8 cellular contexts compared by ENCODE assay signal in the genomic region with DNA sequence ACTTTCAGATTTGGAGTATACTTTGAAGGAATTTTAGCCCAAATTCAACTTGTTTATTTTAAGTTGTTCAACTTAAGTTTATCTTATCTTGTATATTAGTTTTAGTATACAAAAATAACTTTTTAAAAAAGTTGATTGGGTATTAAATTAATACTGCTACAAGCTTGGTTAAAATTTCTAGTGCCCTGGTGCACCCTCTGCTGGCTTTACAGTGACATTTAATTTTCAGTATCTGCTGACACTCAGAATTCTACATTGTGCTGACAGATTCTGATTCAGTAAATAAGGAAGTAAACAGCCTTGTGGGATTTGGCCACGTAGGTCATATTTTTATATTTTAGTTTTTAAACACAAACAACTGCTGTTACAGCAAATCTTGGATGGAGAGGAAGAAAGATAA. TPM values are rescaled to one million over a fixed set of nuclear protein-coding genes. Genes with fewer than 3 reads are reported as not detected.
A peak's percentile ranks its signal among the peaks of the same experiment; 100 is the strongest.
DNase-seq lines count a peak whose midpoint lies in the region; ATAC-seq, FAIRE-seq and TF ChIP-seq lines count a peak whose summit lies in the region.

No MANE protein-coding gene starts in this region.

- peak in 1 of 2 experiments; percentile 31 for DNase-seq in A549 (ENCODE audit: low read depth in 1 of 2, low spot score in 1 of 2)
- peak; percentile 1 for DNase-seq in GM06990 (ENCODE audit: extremely low read depth, insufficient read length)
- no peak for DNase-seq in RCC 7860 (ENCODE audit: low spot score)
- DNase-seq in epithelial cell of esophagus (ENCODE audit: low read depth): peak; percentile 37
- no peak for DNase-seq in gastrocnemius medialis
- DNase-seq in stimulated activated CD8-positive, alpha-beta memory T cell treated with anti-CD3 and anti-CD28 coated beads, Interleukin-4, amount 100 ng/mL, for 48 hours: no peak
- DNase-seq in C1 segment of cervical spinal cord (lab: John Stamatoyannopoulos, UW): no peak

- H3K36me3 ChIP-seq in GM06990 (ENCODE audit: control insufficient read depth, insufficient read depth, low read length): no peaks in the 10 kb centered on the region
- H3K36me3 ChIP-seq in gastrocnemius medialis: no peaks in the 10 kb centered on the region

- no peak for FAIRE-seq in A549 (lab: Jason Lieb, UNC)
- FAIRE-seq in RCC 7860 (lab: Jason Lieb, UNC): peak; percentile 44

- 0% methylated on average over 1 of the region's 1 CpG for WGBS in A549 (ENCODE audit: missing lambda C conversion rate)

- H3K9me3 ChIP-seq in A549 (no peaks in the 10 kb centered on the region), gastrocnemius medialis (no peaks in the 10 kb centered on the region)

- no peak overlapping the region; the same call in 2 of the 3 replicates for H3K4me2 ChIP-seq in A549

- ATAC-seq in A549: no peak
- no peak for ATAC-seq in gastrocnemius medialis
- no peak for ATAC-seq in HG03442 (IDR thresholded peaks at IDR 0.05; ENCODE audit: unreplicated experiment)

- intact Hi-C loops in gastrocnemius medialis (cut with DNase I; ENCODE audit: low total_unique reads): loop anchor here (1.0 to 10.0 kb wide), 3 partner anchors 81 to 406 kb away; no protein-coding TSS in a partner anchor

- peak; percentile 42 to 50; a peak in 4 of 5 replicates for TF ChIP-seq RAD21 in A549 (conservative IDR thresholded peaks at IDR 0.05 in 1 of 2, IDR thresholded peaks at IDR 0.05 in 1 of 2)

- 0 out of 3 replicates have a peak, but pooled peaks cover 3% of the 10 kb centered on the region for H3K4me1 ChIP-seq in A549
- H3K4me1 ChIP-seq in gastrocnemius medialis: peaks cover 3 to 5% of the 10 kb centered on the region in 2 donors

- H3K27me3 ChIP-seq in GM06990 (replicated peaks; ENCODE audit: control insufficient read depth, insufficient read depth, low read length) (no peaks in the 10 kb centered on the region; the same call in 1 of the 2 replicates), gastrocnemius medialis (no peaks in the 10 kb centered on the region)

- POLR2A ChIA-PET in A549 (lab: Yijun Ruan, JAX): interaction anchor here (1.2 kb wide), 1 partner anchor 115 kb away, joined by 4 read pairs; a partner anchor contains a TSS

- TF ChIP-seq POLR2A in A549 (IDR thresholded peaks at IDR 0.05; ENCODE audit: low read length): no peak
- TF ChIP-seq POLR2A in gastrocnemius medialis (IDR thresholded peaks at IDR 0.05): no peak

- H3K4me3 ChIP-seq in A549 (no peak overlapping the region), GM06990 (replicated peaks; ENCODE audit: low read depth, low read length) (no peak overlapping the region), epithelial cell of esophagus (ENCODE audit: low read length) (no peak overlapping the region), gastrocnemius medialis (no peak overlapping the region)

- in situ Hi-C loops in gastrocnemius medialis (cut with MboI; ENCODE audit: low sequenced_read_pairs in 4 of 4): no loop called here

- no peak overlapping the region for H3K27ac ChIP-seq in A549
- H3K27ac ChIP-seq in gastrocnemius medialis: no peak overlapping the region

- TF ChIP-seq CTCF in A549 (IDR thresholded peaks at IDR 0.05) (peak; percentile 51), GM06990 (IDR thresholded peaks at IDR 0.05; ENCODE audit: insufficient read depth, low read length, poor library complexity, severe bottlenecking) (peak; percentile 31), epithelial cell of esophagus (IDR thresholded peaks at IDR 0.05; ENCODE audit: insufficient read depth, low read depth, low read length, missing control alignments) (peak; percentile 47), gastrocnemius medialis (IDR thresholded peaks at IDR 0.05 in 4 of 5, conservative IDR thresholded peaks at IDR 0.05 in 1 of 5) (peak; percentile 19 to 54 (median 39))

- CTCF ChIA-PET in A549 (lab: Yijun Ruan, JAX): interaction anchor here (0.6 to 2.4 kb wide), 17 partner anchors 10 to 412 kb away, joined by 3 to 14 read pairs (median 5); a partner anchor contains a TSS

- no peak for TF ChIP-seq EP300 in A549 (IDR thresholded peaks at IDR 0.05)

TF ChIP-seq in A549, 52 proteins besides CTCF, POLR2A, EP300 and RAD21:
- no peak for TF ChIP-seq POLR2AphosphoS2 (conservative IDR thresholded peaks at IDR 0.05; ENCODE audit: low read length)
- TF ChIP-seq SMC3 (IDR thresholded peaks at IDR 0.05): peak; percentile 64
- peak; percentile 81 for TF ChIP-seq MAFK (IDR thresholded peaks at IDR 0.05; ENCODE audit: partially characterized antibody)

RNA-seq across cellular contexts. Expression of a gene that starts 2.9 kb away (rescaled TPM):
- polyA plus RNA-seq in A549 (2011; rRNA removed) (0.25 and 0.34 TPM in 2 replicates), A549 (2017; fragmentation: RNase III; extraction: RNeasy Plus Mini Kit Qiagen cat#74134 plus additional on column Dnase treatment) (0.16 to 0.26 TPM (median 0.20 TPM) in 3 replicates)
- polyA plus RNA-seq in A549 (2012; cell fraction: cytosol; rRNA removed): 0.17 and 0.36 TPM in 2 replicates
- 0.36 and 0.45 TPM in 2 replicates for polyA plus RNA-seq in A549 (2012; cell fraction: nucleus; rRNA removed)
- polyA minus RNA-seq in A549 (2011; rRNA and poly(A)+ RNA removed): 0.17 and 0.44 TPM in 2 replicates
- 1 to 10 TPM in 2 of 4 donors, under 1 TPM in 2; 0.51 to 3.3 (median 1.3) TPM for total RNA-seq in gastrocnemius medialis

Comparison
In these comparisons a context has a peak if more than half of its experiments do, and no peak if none do; other contexts are left out.
1. DNase-seq: peak in GM06990 (single experiment) and epithelial cell of esophagus (single experiment); none in RCC 7860 (single experiment), gastrocnemius medialis (0 of 2), stimulated activated CD8-positive, alpha-beta memory T cell treated with anti-CD3 and anti-CD28 coated beads, Interleukin-4, amount 100 ng/mL, for 48 hours (single experiment) and C1 segment of cervical spinal cord (0 of 14).
2. Peak in every context shown above with its lines, with median percentiles within 50 percentile points of each other: CTCF ChIP-seq.